ENCODE assay signal across 14 cellular contexts in the genomic region with DNA sequence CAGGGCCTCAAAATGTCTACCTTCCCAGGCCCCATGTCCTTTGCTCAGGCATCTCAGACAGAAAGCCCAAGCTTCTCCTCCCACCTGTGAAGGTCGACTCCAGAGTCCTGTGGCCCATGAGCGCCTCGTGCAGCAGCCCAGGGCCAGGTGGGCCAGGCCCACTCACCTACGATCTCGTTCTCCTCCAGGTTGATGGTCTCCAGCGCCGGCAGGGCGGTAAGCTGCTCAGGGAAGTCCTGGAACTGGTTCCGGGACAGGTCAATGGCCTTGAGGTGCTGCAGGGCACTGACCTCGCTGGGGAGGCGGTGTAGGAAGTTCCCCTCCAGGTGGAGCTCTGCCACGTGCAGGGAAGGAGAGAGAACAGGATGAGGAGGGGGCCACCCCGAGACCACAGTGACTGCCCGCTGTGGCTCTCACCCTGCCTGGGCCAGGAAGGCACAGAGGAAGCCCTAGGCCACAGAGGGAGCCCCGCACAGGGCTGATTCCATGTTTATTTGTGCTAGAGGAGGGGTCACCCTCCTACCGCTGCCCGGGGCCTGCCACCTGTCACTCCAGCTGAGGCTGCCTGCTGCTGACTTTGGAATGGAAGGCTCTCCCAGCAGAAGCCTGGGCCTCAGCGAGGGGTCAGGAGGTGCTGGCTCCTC. TPM values are rescaled to one million over a fixed set of nuclear protein-coding genes. Genes with fewer than 3 reads are reported as not detected.
DNase-seq lines count a peak whose midpoint lies in the region; ATAC-seq and TF ChIP-seq lines count a peak whose summit lies in the region.
"Had no signal": no experiment of that assay in that cellular context is flagged by ENCODE, and none has a peak within 500 bp of the region (broad histone marks: within the 10 kb centered on the region; RNA-seq: fewer than 3 reads in every experiment).

No MANE protein-coding gene starts in this region.

- H3K27ac Mint-ChIP-seq in CD4-positive, CD25-positive, alpha-beta regulatory T cell = peak overlapping the region in 2 of 3 donors; percentile 69 to 75
- H3K27ac Mint-ChIP-seq in activated naive CD8-positive, alpha-beta T cell treated with anti-CD3 and anti-CD28 coated beads, Interleukin-2, amount 50 U/mL, for 24 hours = peak overlapping the region; percentile 36
- H3K27ac Mint-ChIP-seq in naive B cell = peak overlapping the region in 2 of 6 donors; percentile 21 to 86
- H3K27ac Mint-ChIP-seq in endothelial cell (ENCODE audit: unreplicated experiment) = no peak overlapping the region

- no peaks in the 10 kb centered on the region for H3K27me3 ChIP-seq in CD4-positive, CD25-positive, alpha-beta regulatory T cell (ENCODE audit: control insufficient read depth, insufficient read depth, low read length)
- H3K27me3 ChIP-seq in MG63 = no peaks in the 10 kb centered on the region
- H3K27me3 ChIP-seq: BE2C had no signal

- peak overlapping the region; percentile 14 for H3K27ac ChIP-seq in CD4-positive, CD25-positive, alpha-beta regulatory T cell (ENCODE audit: insufficient read depth, low read length, poor library complexity, severe bottlenecking)

- DNase-seq in CD4-positive, CD25-positive, alpha-beta regulatory T cell = no peak
- DNase-seq in activated naive CD8-positive, alpha-beta T cell treated with anti-CD3 and anti-CD28 coated beads, Interleukin-2, amount 50 U/mL, for 24 hours = no peak
- DNase-seq in naive B cell (no peak), MG63 (no peak), endothelial cell (ENCODE audit: low spot score) (no peak)
- DNase-seq in stimulated activated CD4-positive, alpha-beta T cell treated with anti-CD3 and anti-CD28 coated beads, Interleukin-4, amount 100 ng/mL, for 24 hours = no peak
- DNase-seq: activated CD8-positive, alpha-beta memory T cell treated with anti-CD3 and anti-CD28 coated beads, Interleukin-2, amount 50 U/mL, for 48 hours; BE2C; NCI-H1105 treated with DMSO at 0.1 percent for 48 hours; stimulated activated CD4-positive, alpha-beta T cell treated with anti-CD3 and anti-CD28 coated beads, Interleukin-2, amount 100 ng/mL, for 24 hours; substantia nigra; T-helper 9 cell had no signal

- H3K36me3 Mint-ChIP-seq in CD4-positive, CD25-positive, alpha-beta regulatory T cell = peaks cover 3% of the 10 kb centered on the region
- H3K36me3 Mint-ChIP-seq in activated naive CD8-positive, alpha-beta T cell treated with anti-CD3 and anti-CD28 coated beads, Interleukin-2, amount 50 U/mL, for 24 hours (ENCODE audit: low read depth) = peaks cover 2% of the 10 kb centered on the region
- H3K36me3 Mint-ChIP-seq in naive B cell = no peaks in the 10 kb centered on the region
- H3K36me3 Mint-ChIP-seq in endothelial cell (ENCODE audit: low read depth, unreplicated experiment) = no peaks in the 10 kb centered on the region

- H3K9me3 ChIP-seq in CD4-positive, CD25-positive, alpha-beta regulatory T cell (ENCODE audit: control insufficient read depth in 2 of 2, low read length in 2 of 2) = no peaks in the 10 kb centered on the region
- H3K9me3 ChIP-seq in MG63 = no peaks in the 10 kb centered on the region
- H3K9me3 ChIP-seq: BE2C had no signal

- no peaks in the 10 kb centered on the region for H3K27me3 Mint-ChIP-seq in CD4-positive, CD25-positive, alpha-beta regulatory T cell
- H3K27me3 Mint-ChIP-seq in activated naive CD8-positive, alpha-beta T cell treated with anti-CD3 and anti-CD28 coated beads, Interleukin-2, amount 50 U/mL, for 24 hours = no peaks in the 10 kb centered on the region
- H3K27me3 Mint-ChIP-seq in naive B cell (peaks cover 21 to 26% (median 22%) of the 10 kb centered on the region in 3 donors), endothelial cell (ENCODE audit: unreplicated experiment) (peaks cover 11% of the 10 kb centered on the region)

- H3K4me3 ChIP-seq in CD4-positive, CD25-positive, alpha-beta regulatory T cell (ENCODE audit: low read depth, low read length) = no peak overlapping the region
- H3K4me3 ChIP-seq in MG63 = no peak overlapping the region

- no peaks in the 10 kb centered on the region for H3K36me3 ChIP-seq in CD4-positive, CD25-positive, alpha-beta regulatory T cell (ENCODE audit: control insufficient read depth, insufficient read depth, low read length)
- no peaks in the 10 kb centered on the region for H3K36me3 ChIP-seq in MG63
- H3K36me3 ChIP-seq: BE2C had no signal

- no peak overlapping the region for H3K4me3 Mint-ChIP-seq in CD4-positive, CD25-positive, alpha-beta regulatory T cell
- no peak overlapping the region for H3K4me3 Mint-ChIP-seq in activated naive CD8-positive, alpha-beta T cell treated with anti-CD3 and anti-CD28 coated beads, Interleukin-2, amount 50 U/mL, for 24 hours
- H3K4me3 Mint-ChIP-seq in naive B cell (peak overlapping the region in 5 of 8 donors; percentile 2 to 56 (median 48)), endothelial cell (ENCODE audit: unreplicated experiment) (no peak overlapping the region)

- ATAC-seq in CD4-positive, CD25-positive, alpha-beta regulatory T cell (ENCODE audit: low read depth in 2 of 2) = no peak
- peak; percentile 4 for ATAC-seq in GM21529 (IDR thresholded peaks at IDR 0.05; ENCODE audit: unreplicated experiment)
- ATAC-seq in activated naive CD8-positive, alpha-beta T cell treated with anti-CD3 and anti-CD28 coated beads, Interleukin-2, amount 50 U/mL, for 24 hours = peak; percentile 3
- ATAC-seq in naive B cell (ENCODE audit: low read depth in 2 of 2) = no peak
- ATAC-seq in GM18520 (IDR thresholded peaks at IDR 0.05; ENCODE audit: unreplicated experiment) = no peak

- peaks cover 11% of the 10 kb centered on the region for H3K4me1 ChIP-seq in CD4-positive, CD25-positive, alpha-beta regulatory T cell (ENCODE audit: control insufficient read depth, insufficient read depth, low read length, poor library complexity, severe bottlenecking)
- H3K4me1 ChIP-seq: BE2C had no signal

- no peaks in the 10 kb centered on the region for H3K9me3 Mint-ChIP-seq in CD4-positive, CD25-positive, alpha-beta regulatory T cell
- H3K9me3 Mint-ChIP-seq in activated naive CD8-positive, alpha-beta T cell treated with anti-CD3 and anti-CD28 coated beads, Interleukin-2, amount 50 U/mL, for 24 hours = no peaks in the 10 kb centered on the region
- H3K9me3 Mint-ChIP-seq in naive B cell (no peaks in the 10 kb centered on the region), endothelial cell (ENCODE audit: unreplicated experiment) (no peaks in the 10 kb centered on the region)

- H3K4me1 Mint-ChIP-seq in CD4-positive, CD25-positive, alpha-beta regulatory T cell = peaks cover 0 to 18% (median 7%) of the 10 kb centered on the region in 4 donors
- H3K4me1 Mint-ChIP-seq in activated naive CD8-positive, alpha-beta T cell treated with anti-CD3 and anti-CD28 coated beads, Interleukin-2, amount 50 U/mL, for 24 hours = peaks cover 34% of the 10 kb centered on the region
- peaks cover 32 to 40% (median 33%) of the 10 kb centered on the region in 3 donors for H3K4me1 Mint-ChIP-seq in naive B cell
- H3K4me1 Mint-ChIP-seq in endothelial cell (ENCODE audit: unreplicated experiment) = no peaks in the 10 kb centered on the region

- TF ChIP-seq CTCF in endothelial cell (IDR thresholded peaks at IDR 0.05; ENCODE audit: unreplicated experiment) = no peak

RNA-seq across cellular contexts. Expression of a gene that starts 40.0 kb away (rescaled TPM):
- total RNA-seq in CD4-positive, CD25-positive, alpha-beta regulatory T cell = not detected
- polyA plus RNA-seq in CD4-positive, CD25-positive, alpha-beta regulatory T cell = not detected
- not detected for polyA plus RNA-seq in naive B cell (ENCODE audit: low read depth in 6 of 6)
- total RNA-seq in MG63 (2014; rRNA removed; shearing (Covaris generic); ENCODE audit: low replicate concordance) = not detected in 2 replicates
- not detected for total RNA-seq in endothelial cell (ENCODE audit: unreplicated experiment)

RNA-seq across cellular contexts. Expression of a gene that starts 58.6 kb away (rescaled TPM):
- 2.3 TPM for total RNA-seq in CD4-positive, CD25-positive, alpha-beta regulatory T cell
- polyA plus RNA-seq in CD4-positive, CD25-positive, alpha-beta regulatory T cell = 1 to 10 TPM in 3 of 4 donors, under 1 TPM in 1; 0.93 to 3.1 (median 1.8) TPM
- polyA plus RNA-seq in naive B cell (ENCODE audit: low read depth in 6 of 6) = under 1 TPM in 2 of 6 donors, not detected in 4; 0.22 to 0.23 TPM
- total RNA-seq in MG63 (2014; rRNA removed; shearing (Covaris generic); ENCODE audit: low replicate concordance) = 15.8 and 48.2 TPM in 2 replicates
- total RNA-seq in endothelial cell (ENCODE audit: unreplicated experiment) = 9.2 TPM

Comparison
In these comparisons a context has a peak if more than half of its experiments do, and no peak if none do; other contexts are left out.
1. ATAC-seq: peak in GM21529 (single experiment) and activated naive CD8-positive, alpha-beta T cell treated with anti-CD3 and anti-CD28 coated beads, Interleukin-2, amount 50 U/mL, for 24 hours (single experiment); none in CD4-positive, CD25-positive, alpha-beta regulatory T cell (0 of 2), naive B cell (0 of 2) and GM18520 (single experiment).
2. H3K4me3 Mint-ChIP-seq: peak in naive B cell (5 of 8); none in CD4-positive, CD25-positive, alpha-beta regulatory T cell (0 of 4), activated naive CD8-positive, alpha-beta T cell treated with anti-CD3 and anti-CD28 coated beads, Interleukin-2, amount 50 U/mL, for 24 hours (single experiment) and endothelial cell (single experiment).